Comparison of ENCODE assay signal across 8 cellular contexts in genomic region chr1:36411674-36412648, GRCh38. TPM values are rescaled to one million over a fixed set of nuclear protein-coding genes. Genes with fewer than 3 reads are reported as not detected.
DNase-seq lines count a peak whose midpoint lies in the region; ATAC-seq and TF ChIP-seq lines count a peak whose summit lies in the region.

No MANE protein-coding gene starts in this region.

- 76 to 80% methylated on average over 11 of the region's 11 CpGs for WGBS in GM23248 (ENCODE audit: low coverage in 1 of 2, low lambda C conversion rate in 2 of 2, missing lambda C conversion rate in 2 of 2), 2 experiments

- DNase-seq in GM23248 (peak; percentile 38), NCI-H526 treated with DMSO at 0.1 percent for 48 hours (lab: John Stamatoyannopoulos, UW) (peak; percentile 50), neural crest cell (ENCODE audit: low read depth, low spot score) (no peak), HK-2 (ENCODE audit: unreplicated experiment) (no peak), DMS153 treated with DMSO at 0.1 percent for 48 hours (lab: John Stamatoyannopoulos, UW; ENCODE audit: unreplicated experiment) (no peak), left ventricle myocardium superior (no peak), NCI-H2107 treated with DMSO at 0.1 percent for 48 hours (lab: John Stamatoyannopoulos, UW; ENCODE audit: unreplicated experiment) (no peak)
- DNase-seq in activated naive CD8-positive, alpha-beta T cell treated with anti-CD3 and anti-CD28 coated beads for 36 hours = peak; percentile 67

- H3K9ac ChIP-seq in GM23248 = no peak overlapping the region

- no peak overlapping the region for H3K27ac ChIP-seq in GM23248

- no peaks in the 10 kb centered on the region for H3K27me3 ChIP-seq in GM23248 (replicated peaks; ENCODE audit: insufficient read depth)

- in situ Hi-C loops in GM23248 (cut with MboI) = no loop called here

- TF ChIP-seq CTCF in neural crest cell (conservative IDR thresholded peaks at IDR 0.05) = no peak

- H3K27me3 Mint-ChIP-seq in activated naive CD8-positive, alpha-beta T cell treated with anti-CD3 and anti-CD28 coated beads for 36 hours = no peaks in the 10 kb centered on the region
- H3K27me3 Mint-ChIP-seq in neural crest cell (ENCODE audit: low read depth) = no peaks in the 10 kb centered on the region

- no peak overlapping the region for H3K4me2 ChIP-seq in GM23248 (ENCODE audit: unreplicated experiment)

- H3K36me3 Mint-ChIP-seq in activated naive CD8-positive, alpha-beta T cell treated with anti-CD3 and anti-CD28 coated beads for 36 hours = no peaks in the 10 kb centered on the region
- H3K36me3 Mint-ChIP-seq in neural crest cell (ENCODE audit: low read depth) = peaks cover 14% of the 10 kb centered on the region

- intact Hi-C loops in left ventricle myocardium superior (cut with micrococcal nuclease) = loop anchor here (10.0 kb wide), 1 partner anchor 317 kb away; no protein-coding TSS in a partner anchor

- no peak overlapping the region for H3K4me3 ChIP-seq in GM23248

- no peaks in the 10 kb centered on the region for H3K4me1 ChIP-seq in GM23248 (ENCODE audit: insufficient read depth)

- H3K9me3 Mint-ChIP-seq in activated naive CD8-positive, alpha-beta T cell treated with anti-CD3 and anti-CD28 coated beads for 36 hours = no peaks in the 10 kb centered on the region
- H3K9me3 Mint-ChIP-seq in neural crest cell = no peaks in the 10 kb centered on the region

- H3K36me3 ChIP-seq in GM23248 (ENCODE audit: low read depth) = no peaks in the 10 kb centered on the region

- H2AFZ ChIP-seq in GM23248 = no peak overlapping the region

- 0 out of 2 replicates have a peak, but pooled peaks cover 5% of the 10 kb centered on the region for H3F3A ChIP-seq in GM23248 (ENCODE audit: insufficient read depth)

- H3K9me2 ChIP-seq in GM23248 (ENCODE audit: insufficient read depth) = no peaks in the 10 kb centered on the region

- H3K27ac Mint-ChIP-seq in activated naive CD8-positive, alpha-beta T cell treated with anti-CD3 and anti-CD28 coated beads for 36 hours = peak overlapping the region; percentile 80
- peak overlapping the region; percentile 85 for H3K27ac Mint-ChIP-seq in neural crest cell (ENCODE audit: unreplicated experiment)

- no peak for ATAC-seq in left ventricle myocardium superior

- peaks cover 10% of the 10 kb centered on the region for H3K4me1 Mint-ChIP-seq in activated naive CD8-positive, alpha-beta T cell treated with anti-CD3 and anti-CD28 coated beads for 36 hours
- H3K4me1 Mint-ChIP-seq in neural crest cell = peaks cover 4% of the 10 kb centered on the region

- peak overlapping the region; percentile 39 for H3K4me3 Mint-ChIP-seq in activated naive CD8-positive, alpha-beta T cell treated with anti-CD3 and anti-CD28 coated beads for 36 hours
- no peak overlapping the region for H3K4me3 Mint-ChIP-seq in neural crest cell

- no peaks in the 10 kb centered on the region for H4K20me1 ChIP-seq in GM23248 (ENCODE audit: insufficient read depth)

- no peaks in the 10 kb centered on the region for H3K9me3 ChIP-seq in GM23248 (ENCODE audit: low read depth)

- H3K79me2 ChIP-seq in GM23248 (ENCODE audit: insufficient read depth) = no peaks in the 10 kb centered on the region

RNA-seq across cellular contexts. Expression of gene LSM10, which starts 14.3 kb away (rescaled TPM):
- 4.6 and 10.4 TPM in 2 replicates for total RNA-seq in GM23248 (2014; rRNA removed; shearing (Covaris generic))
- 72.5 and 80.2 TPM in 2 replicates for polyA plus RNA-seq in GM23248 (2016; fragmentation: Nextera tagmentation; extraction: Ambion mirVana)
- 10 to 100 TPM; 64.1 to 66.8 TPM for total RNA-seq in activated naive CD8-positive, alpha-beta T cell treated with anti-CD3 and anti-CD28 coated beads for 36 hours
- total RNA-seq in neural crest cell (48.1 and 48.4 TPM in 2 replicates), left ventricle myocardium superior (58.7 TPM)

RNA-seq across cellular contexts. Expression of gene STK40, which starts 26.2 kb away (rescaled TPM):
- 11.1 and 16.4 TPM in 2 replicates for total RNA-seq in GM23248 (2014; rRNA removed; shearing (Covaris generic))
- 15.3 and 16.2 TPM in 2 replicates for polyA plus RNA-seq in GM23248 (2016; fragmentation: Nextera tagmentation; extraction: Ambion mirVana)
- 10 to 100 TPM; 43.1 to 51.5 TPM for total RNA-seq in activated naive CD8-positive, alpha-beta T cell treated with anti-CD3 and anti-CD28 coated beads for 36 hours
- total RNA-seq in neural crest cell (77.5 and 80.1 TPM in 2 replicates), left ventricle myocardium superior (78.4 TPM)

RNA-seq across cellular contexts. Expression of gene OSCP1, which starts 38.3 kb away (rescaled TPM):
- total RNA-seq in GM23248 (2014; rRNA removed; shearing (Covaris generic)) = 6.6 and 6.9 TPM in 2 replicates
- 9.9 and 10.2 TPM in 2 replicates for polyA plus RNA-seq in GM23248 (2016; fragmentation: Nextera tagmentation; extraction: Ambion mirVana)
- 1 to 10 TPM; 2.4 to 2.7 TPM for total RNA-seq in activated naive CD8-positive, alpha-beta T cell treated with anti-CD3 and anti-CD28 coated beads for 36 hours
- 10.5 and 11.5 TPM in 2 replicates for total RNA-seq in neural crest cell
- total RNA-seq in left ventricle myocardium superior = 3.8 TPM

RNA-seq across cellular contexts. Expression of gene MRPS15, which starts 52.2 kb away (rescaled TPM):
- total RNA-seq in GM23248 (2014; rRNA removed; shearing (Covaris generic)) = 37.9 and 53.7 TPM in 2 replicates
- 103 and 107 TPM in 2 replicates for polyA plus RNA-seq in GM23248 (2016; fragmentation: Nextera tagmentation; extraction: Ambion mirVana)
- total RNA-seq in activated naive CD8-positive, alpha-beta T cell treated with anti-CD3 and anti-CD28 coated beads for 36 hours = 100 to 1,000 TPM; 137 to 149 TPM
- total RNA-seq in neural crest cell (89.8 and 97.3 TPM in 2 replicates), left ventricle myocardium superior (119 TPM)

Comparison
In these comparisons a context has a peak if more than half of its experiments do, and no peak if none do; other contexts are left out.
1. DNase-seq: peak in GM23248 (single experiment), NCI-H526 treated with DMSO at 0.1 percent for 48 hours (single experiment) and activated naive CD8-positive, alpha-beta T cell treated with anti-CD3 and anti-CD28 coated beads for 36 hours (single experiment); none in neural crest cell (single experiment), HK-2 (single experiment), DMS153 treated with DMSO at 0.1 percent for 48 hours (single experiment), left ventricle myocardium superior (single experiment) and NCI-H2107 treated with DMSO at 0.1 percent for 48 hours (single experiment).